ENCODE assay signal across 10 cellular contexts in the genomic region with DNA sequence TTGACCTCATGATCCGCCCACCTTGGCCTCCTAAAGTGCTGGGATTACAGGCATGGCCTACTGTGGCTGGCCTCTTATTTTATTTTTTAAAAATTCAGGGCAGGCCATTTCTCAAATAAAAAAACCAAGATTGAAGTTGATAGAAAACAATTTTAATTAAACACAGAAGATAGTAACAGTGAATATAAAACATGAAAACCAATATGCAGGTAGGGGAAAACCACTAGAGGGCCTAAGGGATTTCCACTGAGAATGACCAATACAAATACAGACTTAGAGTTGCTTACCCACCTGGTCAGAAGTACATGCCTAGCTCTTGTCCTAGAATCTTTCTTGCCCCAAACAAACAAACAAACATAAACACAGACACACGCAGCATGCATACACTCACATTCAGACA. TPM values are rescaled to one million over a fixed set of nuclear protein-coding genes. Genes with fewer than 3 reads are reported as not detected.
A peak's percentile ranks its signal among the peaks of the same experiment; 100 is the strongest.
DNase-seq lines count a peak whose midpoint lies in the region; ATAC-seq and TF ChIP-seq lines count a peak whose summit lies in the region.
"Had no signal": no experiment of that assay in that cellular context is flagged by ENCODE, and none has a peak within 500 bp of the region (broad histone marks: within the 10 kb centered on the region; RNA-seq: fewer than 3 reads in every experiment).

No MANE protein-coding gene starts in this region.

- CTCF ChIA-PET in Caco-2 (lab: Charles Lee) (interaction anchor here (0.7 kb wide), 1 partner anchor 623 kb away, joined by 4 read pairs; no protein-coding TSS in a partner anchor), HEK293T (lab: Yijun Ruan, JAX) (interaction anchor here (1.0 kb wide), 1 partner anchor 23 kb away, joined by 4 read pairs; no protein-coding TSS in a partner anchor)

- intact Hi-C loops in Caco-2 (cut with micrococcal nuclease; ENCODE audit: unreplicated experiment) (loop anchor here (1.0 kb wide), 2 partner anchors 31 to 60 kb away; no protein-coding TSS in a partner anchor), adrenal gland (cut with DNase I) (no loop called here), left lung (cut with DNase I) (no loop called here)

- POLR2A ChIA-PET in Caco-2 (lab: Charles Lee), result no interaction called here
- POLR2A ChIA-PET in HEK293T (lab: Yijun Ruan, JAX), result interaction anchor here (1.0 to 2.8 kb wide), 2 partner anchors 60 to 61 kb away, joined by 3 to 15 read pairs; a partner anchor contains a TSS

- TF ChIP-seq POLR2A in adrenal gland (IDR thresholded peaks at IDR 0.05), result no peak

- H3K4me3 Mint-ChIP-seq in Caco-2 (ENCODE audit: unreplicated experiment), result no peak overlapping the region

- BruUV-seq in Caco-2 (replicated peaks; lab: Mats Ljungman, UMichigan), result no TSS peak

- no peaks in the 10 kb centered on the region for H3K27me3 ChIP-seq in Caco-2 (replicated peaks; ENCODE audit: control insufficient read depth, insufficient read depth, low read length)
- H3K27me3 ChIP-seq in adrenal gland, result no peaks in the 10 kb centered on the region
- H3K27me3 ChIP-seq in left lung, result peaks cover 0 to 10% of the 10 kb centered on the region in 2 donors

- TF ChIP-seq CTCF in Caco-2 (IDR thresholded peaks at IDR 0.05; ENCODE audit: insufficient read depth in 1 of 2, low read depth in 1 of 2, low read length in 1 of 2, severe bottlenecking in 1 of 2, unreplicated experiment in 1 of 2) (peak; percentile 36 to 52), adrenal gland (IDR thresholded peaks at IDR 0.05) (peak in 4 of 6 experiments; percentile 7 to 34 (median 20)), left lung (IDR thresholded peaks at IDR 0.05) (no peak)

- H3K27ac ChIP-seq in adrenal gland, result no peak overlapping the region
- no peak overlapping the region for H3K27ac ChIP-seq in left lung

- H3K4me3 ChIP-seq in Caco-2 (ENCODE audit: low read depth, low read length), result no peak overlapping the region
- no peak overlapping the region for H3K4me3 ChIP-seq in adrenal gland
- no peak overlapping the region for H3K4me3 ChIP-seq in left lung

- H3K9me3 ChIP-seq in Caco-2 (no peaks in the 10 kb centered on the region), adrenal gland (replicated peaks in 1 of 3) (no peaks in the 10 kb centered on the region), left lung (no peaks in the 10 kb centered on the region)

- H3K27ac Mint-ChIP-seq in Caco-2 (ENCODE audit: unreplicated experiment), result no peak overlapping the region

- peak; percentile 28 for ATAC-seq in left lung
- ATAC-seq in HG03354 (IDR thresholded peaks at IDR 0.05; ENCODE audit: poor library complexity, severe bottlenecking, unreplicated experiment), result no peak
- ATAC-seq: activated CD4-positive, alpha-beta T cell treated with anti-CD3 and anti-CD28 coated beads for 36 hours had no signal

- no peaks in the 10 kb centered on the region for H3K9me3 Mint-ChIP-seq in Caco-2 (ENCODE audit: unreplicated experiment)

- H3K36me3 ChIP-seq in Caco-2 (ENCODE audit: control insufficient read depth, insufficient read depth, low read length) (no peaks in the 10 kb centered on the region), adrenal gland (replicated peaks in 1 of 2) (no peaks in the 10 kb centered on the region), left lung (peaks cover 0 to 5% of the 10 kb centered on the region in 2 donors)

- peaks cover 29% of the 10 kb centered on the region for H3K36me3 Mint-ChIP-seq in Caco-2 (ENCODE audit: insufficient read depth, unreplicated experiment)

- DNase-seq in Caco-2, result peak in 1 of 2 experiments; percentile 5
- DNase-seq in HEK293T (ENCODE audit: extremely low spot score), result peak; percentile 46
- DNase-seq in adrenal gland, result no peak
- no peak for DNase-seq in left lung
- DNase-seq in putamen (ENCODE audit: low spot score), result no peak
- no peak for DNase-seq in NCI-H2081 treated with DMSO at 0.1 percent for 48 hours (lab: John Stamatoyannopoulos, UW)
- DNase-seq in NCI-H2107 (lab: John Stamatoyannopoulos, UW), result no peak
- DNase-seq: activated CD4-positive, alpha-beta T cell treated with anti-CD3 and anti-CD28 coated beads for 36 hours; posterior cingulate gyrus had no signal

- peaks cover 4% of the 10 kb centered on the region; the same call in 1 of the 2 replicates for H3K4me1 ChIP-seq in Caco-2
- peaks cover 4 to 24% of the 10 kb centered on the region in 2 donors for H3K4me1 ChIP-seq in adrenal gland (replicated peaks in 1 of 2)
- H3K4me1 ChIP-seq in left lung, result peaks cover 13 to 29% of the 10 kb centered on the region in 2 donors

- 70 to 88% (median 81%) methylated on average over 2 of the region's 2 CpGs for WGBS in adrenal gland, 4 donors

- peaks cover 6% of the 10 kb centered on the region for H3K4me1 Mint-ChIP-seq in Caco-2 (ENCODE audit: low read depth, unreplicated experiment)

- peaks cover 2% of the 10 kb centered on the region for H3K27me3 Mint-ChIP-seq in Caco-2 (ENCODE audit: insufficient read depth, unreplicated experiment)

TF ChIP-seq in HEK293T, 16 proteins besides CTCF, POLR2A, EP300 and RAD21:
- TF ChIP-seq, protein P1, sequence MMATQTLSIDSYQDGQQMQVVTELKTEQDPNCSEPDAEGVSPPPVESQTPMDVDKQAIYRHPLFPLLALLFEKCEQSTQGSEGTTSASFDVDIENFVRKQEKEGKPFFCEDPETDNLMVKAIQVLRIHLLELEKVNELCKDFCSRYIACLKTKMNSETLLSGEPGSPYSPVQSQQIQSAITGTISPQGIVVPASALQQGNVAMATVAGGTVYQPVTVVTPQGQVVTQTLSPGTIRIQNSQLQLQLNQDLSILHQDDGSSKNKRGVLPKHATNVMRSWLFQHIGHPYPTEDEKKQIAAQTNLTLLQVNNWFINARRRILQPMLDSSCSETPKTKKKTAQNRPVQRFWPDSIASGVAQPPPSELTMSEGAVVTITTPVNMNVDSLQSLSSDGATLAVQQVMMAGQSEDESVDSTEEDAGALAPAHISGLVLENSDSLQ (IDR thresholded peaks at IDR 0.05), result no peak
- no peak for TF ChIP-seq FOXM1 (IDR thresholded peaks at IDR 0.05; ENCODE audit: borderline replicate concordance)
- TF ChIP-seq CTBP1 (IDR thresholded peaks at IDR 0.05; ENCODE audit: borderline replicate concordance), result no peak
- no peak for TF ChIP-seq SP1 (IDR thresholded peaks at IDR 0.05)
- no peak for TF ChIP-seq TARDBP (IDR thresholded peaks at IDR 0.05)
- TF ChIP-seq LEF1 (IDR thresholded peaks at IDR 0.05; ENCODE audit: borderline replicate concordance), result no peak
- TF ChIP-seq BHLHE40 (IDR thresholded peaks at IDR 0.05; ENCODE audit: borderline replicate concordance), result no peak
- no peak for TF ChIP-seq NFRKB (IDR thresholded peaks at IDR 0.05)
- TF ChIP-seq SUZ12 (IDR thresholded peaks at IDR 0.05), result no peak
- TF ChIP-seq ARNT (IDR thresholded peaks at IDR 0.05), result no peak
- TF ChIP-seq FOXA1 (IDR thresholded peaks at IDR 0.05), result no peak
- no peak for TF ChIP-seq ELF4 (IDR thresholded peaks at IDR 0.05)
- no peak for TF ChIP-seq L3MBTL2 (conservative IDR thresholded peaks at IDR 0.05)
- TF ChIP-seq HDGF (IDR thresholded peaks at IDR 0.05; ENCODE audit: borderline replicate concordance), result no peak
- no peak for TF ChIP-seq FOXK2 (IDR thresholded peaks at IDR 0.05)

RNA-seq across cellular contexts. Expression of a gene that starts 1.7 kb away (rescaled TPM):
- total RNA-seq in Caco-2 (2022) (105 and 112 TPM in 2 replicates), adrenal gland (10 to 100 TPM; 54.7 to 82.4 (median 64.1) TPM), left lung (10 to 100 TPM; 61.8 to 67.9 TPM)
- polyA plus RNA-seq in adrenal gland, result 10 to 100 TPM; 24.7 to 78.8 (median 31.8) TPM

RNA-seq across cellular contexts. Expression of a gene that starts 50.5 kb away (rescaled TPM):
- total RNA-seq in Caco-2 (2022), result not detected in 2 replicates
- total RNA-seq in adrenal gland, result not detected
- not detected for polyA plus RNA-seq in adrenal gland
- not detected for total RNA-seq in left lung
- total RNA-seq: activated CD4-positive, alpha-beta T cell treated with anti-CD3 and anti-CD28 coated beads for 36 hours had no signal

RNA-seq across cellular contexts. Expression of a gene that starts 56.0 kb away (rescaled TPM):
- not detected in 2 replicates for total RNA-seq in Caco-2 (2022)
- total RNA-seq in adrenal gland, result not detected
- not detected for polyA plus RNA-seq in adrenal gland
- total RNA-seq in left lung, result not detected
- total RNA-seq: activated CD4-positive, alpha-beta T cell treated with anti-CD3 and anti-CD28 coated beads for 36 hours had no signal

Comparison
In these comparisons a context has a peak if more than half of its experiments do, and no peak if none do; other contexts are left out.
1. CTCF ChIP-seq: peak in Caco-2 (2 of 2) and adrenal gland (4 of 6); none in left lung (0 of 2).